13 cellular contexts compared by ENCODE assay signal in the genomic region with DNA sequence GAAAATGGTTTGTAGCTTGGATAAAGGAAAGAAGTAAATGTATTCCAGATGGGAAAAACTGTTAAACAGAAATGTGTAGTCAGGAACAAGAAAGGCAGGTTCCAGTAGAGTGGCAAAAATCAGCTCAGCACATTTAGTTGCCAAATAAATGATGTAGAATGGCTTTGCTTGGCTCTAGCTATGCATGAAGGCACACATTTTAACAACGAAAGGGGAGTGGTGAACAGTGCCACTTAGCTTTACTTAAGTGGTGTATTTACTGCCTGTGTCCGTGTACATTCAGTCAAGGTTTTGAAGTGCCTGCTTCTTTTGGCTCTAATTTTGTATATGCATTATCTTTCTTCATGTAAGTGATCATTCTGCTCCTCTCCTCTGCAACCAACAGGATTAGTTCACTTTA.
DNase-seq lines count a peak whose midpoint lies in the region; ATAC-seq, FAIRE-seq and TF ChIP-seq lines count a peak whose summit lies in the region.
"Had no signal": no experiment of that assay in that cellular context is flagged by ENCODE, and none has a peak within 500 bp of the region (broad histone marks: within the 10 kb centered on the region; RNA-seq: fewer than 3 reads in every experiment).

No MANE protein-coding gene starts in this region.

- CTCF ChIA-PET in RWPE1 (lab: Yijun Ruan, JAX), result interaction anchor here (1.3 kb wide), 1 partner anchor 15 kb away, joined by 3 read pairs; no protein-coding TSS in a partner anchor

- no peak for TF ChIP-seq POLR2A in esophagus muscularis mucosa (IDR thresholded peaks at IDR 0.05; ENCODE audit: low read depth)

- H3K9me3 ChIP-seq in mucosa of descending colon (no peaks in the 10 kb centered on the region), esophagus muscularis mucosa (no peaks in the 10 kb centered on the region)
- H3K9me3 ChIP-seq: pancreas had no signal

- DNase-seq in DMS53 treated with DMSO at 0.1 percent for 48 hours (lab: John Stamatoyannopoulos, UW; ENCODE audit: unreplicated experiment) (peak; percentile 76), NCI-H187 treated with DMSO at 0.1 percent for 48 hours (lab: John Stamatoyannopoulos, UW) (peak; percentile 99), RWPE1 (ENCODE audit: low spot score) (no peak), mucosa of descending colon (no peak), esophagus muscularis mucosa (ENCODE audit: extremely low spot score) (no peak), D721Med (ENCODE audit: insufficient read length, low spot score) (no peak)
- DNase-seq in activated CD4-positive, alpha-beta T cell treated with anti-CD3 and anti-CD28 coated beads, Interleukin-2, amount 50 U/mL, for 1 hour, result no peak
- DNase-seq: activated CD4-positive, alpha-beta T cell treated with anti-CD3 and anti-CD28 coated beads, Interleukin-2, amount 50 U/mL, for 48 hours; amniotic stem cell; GOT3; pancreas had no signal

- ATAC-seq in mucosa of descending colon (peak; percentile 36), GM19328 (IDR thresholded peaks at IDR 0.05; ENCODE audit: unreplicated experiment) (no peak)
- ATAC-seq: K562 had no signal

- H3K27me3 ChIP-seq in esophagus muscularis mucosa, result no peaks in the 10 kb centered on the region

- TF ChIP-seq CTCF in RWPE1 (conservative IDR thresholded peaks at IDR 0.05; ENCODE audit: low read depth) (no peak), mucosa of descending colon (IDR thresholded peaks at IDR 0.05) (no peak), esophagus muscularis mucosa (IDR thresholded peaks at IDR 0.05) (no peak), D721Med (IDR thresholded peaks at IDR 0.05; ENCODE audit: insufficient read depth, missing control alignments) (no peak)

- H3K4me1 ChIP-seq in mucosa of descending colon (ENCODE audit: low read depth) (no peaks in the 10 kb centered on the region), esophagus muscularis mucosa (no peaks in the 10 kb centered on the region)
- H3K4me1 ChIP-seq: pancreas had no signal

- no peak for TF ChIP-seq EP300 in esophagus muscularis mucosa (IDR thresholded peaks at IDR 0.05)

- H3K27ac ChIP-seq in RWPE1 (peak overlapping the region; percentile 72), esophagus muscularis mucosa (replicated peaks in 1 of 4) (no peak overlapping the region)
- H3K27ac ChIP-seq: pancreas had no signal

- POLR2A ChIA-PET in RWPE1 (lab: Yijun Ruan, JAX; ENCODE audit: low non-redundant PET), result no interaction called here

- H3K4me3 ChIP-seq in mucosa of descending colon (no peak overlapping the region), esophagus muscularis mucosa (no peak overlapping the region)
- H3K4me3 ChIP-seq: K562, pancreas had no signal

- no peak for FAIRE-seq in D721Med (lab: Jason Lieb, UNC)
- FAIRE-seq: K562, pancreas had no signal

- 68% methylated on average over 2 of the region's 2 CpGs for WGBS in esophagus muscularis mucosa

- intact Hi-C loops in mucosa of descending colon (cut with DNase I, micrococcal nuclease), result no loop called here
- intact Hi-C loops in esophagus muscularis mucosa (cut with DNase I), result no loop called here

- no peaks in the 10 kb centered on the region for H3K36me3 ChIP-seq in mucosa of descending colon (ENCODE audit: low read depth)
- no peaks in the 10 kb centered on the region for H3K36me3 ChIP-seq in esophagus muscularis mucosa
- H3K36me3 ChIP-seq: pancreas had no signal

Comparison
In these comparisons a context has a peak if more than half of its experiments do, and no peak if none do; other contexts are left out.
1. DNase-seq: peak in DMS53 treated with DMSO at 0.1 percent for 48 hours (single experiment) and NCI-H187 treated with DMSO at 0.1 percent for 48 hours (single experiment); none in RWPE1 (single experiment), mucosa of descending colon (0 of 3), esophagus muscularis mucosa (single experiment), activated CD4-positive, alpha-beta T cell treated with anti-CD3 and anti-CD28 coated beads, Interleukin-2, amount 50 U/mL, for 1 hour (single experiment) and D721Med (single experiment).